Comparison of ENCODE assay signal across 8 cellular contexts in genomic region chr10:12130237-12130872, GRCh38. TPM values are rescaled to one million over a fixed set of nuclear protein-coding genes. Genes with fewer than 3 reads are reported as not detected.
DNase-seq lines count a peak whose midpoint lies in the region; ATAC-seq and TF ChIP-seq lines count a peak whose summit lies in the region.

No MANE protein-coding gene starts in this region.

- BruUV-seq in Caco-2 (replicated peaks; lab: Mats Ljungman, UMichigan): TSS peak; percentile 60

- H3K4me1 Mint-ChIP-seq in Caco-2 (ENCODE audit: low read depth, unreplicated experiment) (peaks cover 6% of the 10 kb centered on the region), glutamatergic neuron (ENCODE audit: low read depth, unreplicated experiment) (peaks cover 5% of the 10 kb centered on the region), osteocyte (ENCODE audit: unreplicated experiment) (peaks cover 12% of the 10 kb centered on the region)
- peaks cover 25% of the 10 kb centered on the region for H3K4me1 Mint-ChIP-seq in activated naive CD8-positive, alpha-beta T cell treated with anti-CD3 and anti-CD28 coated beads, Interleukin-2, amount 50 U/mL, for 24 hours

- H3K4me1 ChIP-seq in Caco-2: 0 out of 2 replicates have a peak, but pooled peaks cover 5% of the 10 kb centered on the region

- H3K27ac Mint-ChIP-seq in Caco-2 (ENCODE audit: unreplicated experiment) (no peak overlapping the region), glutamatergic neuron (ENCODE audit: unreplicated experiment) (peak overlapping the region; percentile 30), osteocyte (ENCODE audit: unreplicated experiment) (peak overlapping the region; percentile 76)
- H3K27ac Mint-ChIP-seq in activated naive CD8-positive, alpha-beta T cell treated with anti-CD3 and anti-CD28 coated beads, Interleukin-2, amount 50 U/mL, for 24 hours: peak overlapping the region; percentile 61

- H3K36me3 ChIP-seq in Caco-2 (ENCODE audit: control insufficient read depth, insufficient read depth, low read length): no peaks in the 10 kb centered on the region

- H3K36me3 Mint-ChIP-seq in Caco-2 (ENCODE audit: insufficient read depth, unreplicated experiment) (peaks cover 27% of the 10 kb centered on the region), glutamatergic neuron (ENCODE audit: unreplicated experiment) (no peaks in the 10 kb centered on the region), osteocyte (ENCODE audit: unreplicated experiment) (peaks cover 7% of the 10 kb centered on the region)
- peaks cover 7% of the 10 kb centered on the region for H3K36me3 Mint-ChIP-seq in activated naive CD8-positive, alpha-beta T cell treated with anti-CD3 and anti-CD28 coated beads, Interleukin-2, amount 50 U/mL, for 24 hours (ENCODE audit: low read depth)

- H3K4me3 Mint-ChIP-seq in Caco-2 (ENCODE audit: unreplicated experiment) (peak overlapping the region; percentile 79), glutamatergic neuron (ENCODE audit: unreplicated experiment) (peak overlapping the region; percentile 85), osteocyte (ENCODE audit: unreplicated experiment) (peak overlapping the region; percentile 82)
- H3K4me3 Mint-ChIP-seq in activated naive CD8-positive, alpha-beta T cell treated with anti-CD3 and anti-CD28 coated beads, Interleukin-2, amount 50 U/mL, for 24 hours: peak overlapping the region; percentile 83

- POLR2A ChIA-PET in Caco-2 (lab: Charles Lee): interaction anchor here (0.6 to 1.0 kb wide), 2 partner anchors 52 to 65 kb away, joined by 3 to 4 read pairs; partner anchors contain the start of genes CDC123 and NUDT5

- H3K4me3 ChIP-seq in Caco-2 (ENCODE audit: low read depth, low read length): peak overlapping the region; percentile 98

- CTCF ChIA-PET in Caco-2 (lab: Charles Lee): interaction anchor here (0.6 to 1.2 kb wide), 8 partner anchors 10 to 313 kb away, joined by 3 to 8 read pairs (median 4); partner anchors contain the start of genes CDC123, NUDT5 and UPF2

- H3K9me3 Mint-ChIP-seq in Caco-2 (ENCODE audit: unreplicated experiment) (no peaks in the 10 kb centered on the region), glutamatergic neuron (ENCODE audit: unreplicated experiment) (peaks cover 6% of the 10 kb centered on the region), osteocyte (ENCODE audit: unreplicated experiment) (no peaks in the 10 kb centered on the region)
- H3K9me3 Mint-ChIP-seq in activated naive CD8-positive, alpha-beta T cell treated with anti-CD3 and anti-CD28 coated beads, Interleukin-2, amount 50 U/mL, for 24 hours: no peaks in the 10 kb centered on the region

- peak; percentile 33 for ATAC-seq in GM19023 (IDR thresholded peaks at IDR 0.05; ENCODE audit: unreplicated experiment)
- peak; percentile 45 for ATAC-seq in HG03460 (IDR thresholded peaks at IDR 0.05; ENCODE audit: unreplicated experiment)
- peak; percentile 53 for ATAC-seq in activated naive CD8-positive, alpha-beta T cell treated with anti-CD3 and anti-CD28 coated beads, Interleukin-2, amount 50 U/mL, for 24 hours

- no peaks in the 10 kb centered on the region for H3K27me3 ChIP-seq in Caco-2 (replicated peaks; ENCODE audit: control insufficient read depth, insufficient read depth, low read length)

- TF ChIP-seq CTCF in Caco-2 (IDR thresholded peaks at IDR 0.05; ENCODE audit: insufficient read depth in 1 of 2, low read depth in 1 of 2, low read length in 1 of 2, severe bottlenecking in 1 of 2, unreplicated experiment in 1 of 2): peak; percentile 65 to 87
- peak; percentile 66 for TF ChIP-seq CTCF in glutamatergic neuron (IDR thresholded peaks at IDR 0.05; ENCODE audit: partially characterized antibody, unreplicated experiment)
- TF ChIP-seq CTCF in osteocyte (IDR thresholded peaks at IDR 0.05): peak; percentile 68

- DNase-seq in Caco-2 (peak; percentile 72 to 76), NOMO-1 treated with dmso at 0.1 percent for 144 hours (lab: John Stamatoyannopoulos, UW; ENCODE audit: unreplicated experiment) (peak; percentile 50), glutamatergic neuron (peak; percentile 29), osteocyte (ENCODE audit: extremely low spot score, unreplicated experiment) (no peak), NCI-H2196 treated with DMSO at 0.1 percent for 48 hours (lab: John Stamatoyannopoulos, UW; ENCODE audit: unreplicated experiment) (no peak)
- peak; percentile 36 for DNase-seq in activated naive CD8-positive, alpha-beta T cell treated with anti-CD3 and anti-CD28 coated beads, Interleukin-2, amount 50 U/mL, for 24 hours

- intact Hi-C loops in Caco-2 (cut with micrococcal nuclease; ENCODE audit: unreplicated experiment): loop anchor here (1.0 to 2.0 kb wide), 4 partner anchors 26 to 88 kb away; partner anchors contain the start of genes DHTKD1, NUDT5 and UPF2

- H3K27me3 Mint-ChIP-seq in Caco-2 (ENCODE audit: insufficient read depth, unreplicated experiment) (no peaks in the 10 kb centered on the region), glutamatergic neuron (ENCODE audit: unreplicated experiment) (peaks cover 2% of the 10 kb centered on the region), osteocyte (ENCODE audit: unreplicated experiment) (no peaks in the 10 kb centered on the region)
- H3K27me3 Mint-ChIP-seq in activated naive CD8-positive, alpha-beta T cell treated with anti-CD3 and anti-CD28 coated beads, Interleukin-2, amount 50 U/mL, for 24 hours: no peaks in the 10 kb centered on the region

- H3K9me3 ChIP-seq in Caco-2: no peaks in the 10 kb centered on the region

RNA-seq across cellular contexts. Expression of gene SEC61A2, which starts 0.9 kb away (rescaled TPM):
- total RNA-seq in Caco-2 (2022) (27.5 and 34.1 TPM in 2 replicates), glutamatergic neuron (ENCODE audit: unreplicated experiment) (24.4 TPM), osteocyte (12.0 and 13.9 TPM in 2 replicates)

Comparison
In these comparisons a context has a peak if more than half of its experiments do, and no peak if none do; other contexts are left out.
1. DNase-seq: peak in Caco-2 (2 of 2), NOMO-1 treated with dmso at 0.1 percent for 144 hours (single experiment), activated naive CD8-positive, alpha-beta T cell treated with anti-CD3 and anti-CD28 coated beads, Interleukin-2, amount 50 U/mL, for 24 hours (single experiment) and glutamatergic neuron (single experiment); none in osteocyte (single experiment) and NCI-H2196 treated with DMSO at 0.1 percent for 48 hours (single experiment).
2. Peak in every context shown above with its lines, with median percentiles within 50 percentile points of each other: H3K4me3 Mint-ChIP-seq, CTCF ChIP-seq and ATAC-seq.